ENCODE assay signal across 8 cellular contexts in the genomic region with DNA sequence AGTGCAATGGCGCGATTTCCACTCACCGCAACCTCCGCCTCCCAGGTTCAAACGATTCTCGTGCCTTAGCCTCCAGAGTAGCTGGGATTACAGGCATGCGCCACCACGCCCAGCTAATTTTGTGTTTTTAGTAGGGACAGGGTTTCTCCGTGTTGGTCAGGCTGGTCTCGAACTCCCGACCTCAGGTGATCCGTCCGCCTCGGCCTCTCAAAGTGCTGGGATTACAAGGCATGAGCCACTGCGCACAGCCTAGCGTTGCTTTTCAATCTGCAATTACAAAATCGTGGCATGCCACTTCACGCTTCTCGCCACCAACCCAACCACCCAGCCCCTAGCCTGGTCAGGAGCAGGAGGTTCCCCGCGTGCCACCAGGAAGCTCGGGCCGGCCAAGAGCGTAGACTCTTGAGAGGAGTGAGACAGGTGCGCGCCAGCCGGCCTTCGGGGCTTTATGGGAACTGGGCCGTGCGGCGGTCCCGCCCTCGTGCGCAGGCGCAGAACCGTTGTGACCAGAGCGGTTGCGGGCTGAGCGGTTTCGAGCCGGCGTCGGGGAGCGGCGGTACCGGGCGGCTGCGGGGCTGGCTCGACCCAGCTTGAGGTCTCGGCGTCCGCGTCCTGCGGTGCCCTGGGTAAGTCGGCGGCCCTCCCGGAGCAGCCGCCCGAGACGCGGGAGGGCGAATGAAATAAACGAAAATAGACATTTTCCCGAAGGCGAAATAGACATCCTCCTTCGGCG. TPM values are rescaled to one million over a fixed set of nuclear protein-coding genes. Genes with fewer than 3 reads are reported as not detected.
A peak's percentile ranks its signal among the peaks of the same experiment; 100 is the strongest.
DNase-seq lines count a peak whose midpoint lies in the region; ATAC-seq and TF ChIP-seq lines count a peak whose summit lies in the region.

Gene ASRGL1, plus strand, starts transcription at position 500 of the 733 bp plus-strand sequence. CDS start 530 bp downstream, outside the sequence.

- no peaks in the 10 kb centered on the region for H3K9me3 Mint-ChIP-seq in progenitor cell of endocrine pancreas (ENCODE audit: low read depth)
- no peaks in the 10 kb centered on the region for H3K9me3 Mint-ChIP-seq in type B pancreatic cell

- peak; percentile 96 for ATAC-seq in left ventricle myocardium superior

- H3K27ac Mint-ChIP-seq in progenitor cell of endocrine pancreas (peak within 1 kb of the TSS; percentile 94), type B pancreatic cell (peak within 1 kb of the TSS; percentile 41)

- H3K4me3 Mint-ChIP-seq in progenitor cell of endocrine pancreas (ENCODE audit: low read depth) = peak within 1 kb of the TSS; percentile 89
- H3K4me3 Mint-ChIP-seq in type B pancreatic cell = peak within 1 kb of the TSS; percentile 91

- DNase-seq in A172 (ENCODE audit: low spot score) (peak; percentile 53), GM19238 (ENCODE audit: insufficient read length, low spot score) (peak; percentile 58), NCI-H1092 treated with DMSO at 0.1 percent for 48 hours (lab: John Stamatoyannopoulos, UW) (peak; percentile 95), T-helper 1 cell (peak; percentile 50 to 76 (median 67)), amygdala (lab: John Stamatoyannopoulos, UW) (peak in 55 of 56 donors; percentile 39 to 92 (median 75)), left ventricle myocardium superior (peak; percentile 94), progenitor cell of endocrine pancreas (ENCODE audit: low spot score, unreplicated experiment) (peak; percentile 73), type B pancreatic cell (ENCODE audit: extremely low spot score, unreplicated experiment) (peak; percentile 79)

- H3K36me3 Mint-ChIP-seq in progenitor cell of endocrine pancreas (ENCODE audit: insufficient read depth) (peaks cover 3% of the 10 kb centered on the region), type B pancreatic cell (no peaks in the 10 kb centered on the region)

- TF ChIP-seq CTCF in progenitor cell of endocrine pancreas (IDR thresholded peaks at IDR 0.05; ENCODE audit: unreplicated experiment) = no peak
- no peak for TF ChIP-seq CTCF in type B pancreatic cell (conservative IDR thresholded peaks at IDR 0.05)

- intact Hi-C loops in left ventricle myocardium superior (cut with micrococcal nuclease) = no loop called here

- peaks cover 13% of the 10 kb centered on the region for H3K27me3 Mint-ChIP-seq in progenitor cell of endocrine pancreas
- H3K27me3 Mint-ChIP-seq in type B pancreatic cell = peaks cover 65% of the 10 kb centered on the region

- peaks cover 27% of the 10 kb centered on the region for H3K4me1 Mint-ChIP-seq in progenitor cell of endocrine pancreas (ENCODE audit: low read depth)
- H3K4me1 Mint-ChIP-seq in type B pancreatic cell (ENCODE audit: unreplicated experiment) = peaks cover 11% of the 10 kb centered on the region

RNA-seq across cellular contexts. Expression of gene ASRGL1, which starts in this region (rescaled TPM):
- 19.9 and 26.5 TPM in 2 replicates for total RNA-seq in A172 (2014; rRNA removed; shearing (Covaris generic))
- 3.1 TPM for total RNA-seq in left ventricle myocardium superior
- 41.6 and 45.2 TPM in 2 replicates for total RNA-seq in progenitor cell of endocrine pancreas
- total RNA-seq in type B pancreatic cell (ENCODE audit: low replicate concordance) = 10.0 and 48.0 TPM in 2 replicates

Comparison
In these comparisons a context has a peak if more than half of its experiments do, and no peak if none do; other contexts are left out.
1. Peak in every context shown above with its lines: DNase-seq and ATAC-seq.